In genomic region chr2:45883601-45884000, GRCh38 we compare ENCODE assay signal across 19 cellular contexts.
"Had no signal": no experiment of that assay in that cellular context is flagged by ENCODE, and none has a peak within 500 bp of the region (broad histone marks: within the 10 kb centered on the region; RNA-seq: fewer than 3 reads in every experiment).

No MANE protein-coding gene starts in this region.

- H3K36me3 ChIP-seq: adrenal gland, prostate gland, right lobe of liver, thoracic aorta had no signal

- H3K4me3 ChIP-seq: adrenal gland, prostate gland, right lobe of liver, smooth muscle cell, stomach, thoracic aorta had no signal

- FAIRE-seq: frontal cortex, kidney had no signal

- DNase-seq: activated CD4-positive, alpha-beta T cell treated with anti-CD3 and anti-CD28 coated beads for 48 hours; activated CD4-positive, CD25-positive, alpha-beta regulatory T cell; activated CD8-positive, alpha-beta T cell treated with anti-CD3 and anti-CD28 coated beads for 36 hours; activated T-cell treated with anti-CD3 and anti-CD28 coated beads, Interleukin-2, amount 50 U/mL, for 24 hours; adrenal gland; caudate nucleus; head of caudate nucleus; kidney; mammary epithelial cell; right lobe of liver; stimulated activated CD4-positive, alpha-beta T cell treated with anti-CD3 and anti-CD28 coated beads, Interleukin-4, amount 100 ng/mL, for 1 hour; stomach; T-helper 1 cell; T-helper 9 cell had no signal

- H3K27me3 ChIP-seq: adrenal gland, right lobe of liver, stomach had no signal

- ATAC-seq: activated CD8-positive, alpha-beta T cell treated with anti-CD3 and anti-CD28 coated beads for 36 hours; left lobe of liver; right lobe of liver had no signal

- H3K9me3 ChIP-seq: adrenal gland, prostate gland, right lobe of liver, stomach, thoracic aorta had no signal

- H3K27ac ChIP-seq: prostate gland, right lobe of liver, thoracic aorta had no signal
